In genomic region chr9:99210572-99210971, GRCh38 we compare ENCODE assay signal across 23 cellular contexts.
"Had no signal": no experiment of that assay in that cellular context is flagged by ENCODE, and none has a peak within 500 bp of the region (broad histone marks: within the 10 kb centered on the region; RNA-seq: fewer than 3 reads in every experiment).

No MANE protein-coding gene starts in this region.

- ATAC-seq: esophagus mucosa; gastroesophageal sphincter; left lobe of liver; natural killer cell; psoas muscle; right cardiac atrium; stimulated activated effector memory CD8-positive, alpha-beta T cell treated with anti-CD3 and anti-CD28 coated beads, Interleukin-12 subunit alpha, Interleukin-12 subunit beta, amount 100 ng/mL, for 72 hours had no signal

- H3K4me3 Mint-ChIP-seq: endodermal cell; memory B cell; natural killer cell; stimulated activated effector memory CD8-positive, alpha-beta T cell treated with anti-CD3 and anti-CD28 coated beads, Interleukin-12 subunit alpha, Interleukin-12 subunit beta, amount 100 ng/mL, for 72 hours had no signal

- H3K4me1 Mint-ChIP-seq: endodermal cell had no signal

- H3K9me3 Mint-ChIP-seq: endodermal cell had no signal

- H3K27ac Mint-ChIP-seq: endodermal cell; memory B cell; natural killer cell; stimulated activated effector memory CD8-positive, alpha-beta T cell treated with anti-CD3 and anti-CD28 coated beads, Interleukin-12 subunit alpha, Interleukin-12 subunit beta, amount 100 ng/mL, for 72 hours had no signal

- DNase-seq: effector CD8-positive, alpha-beta T cell; endodermal cell; foreskin fibroblast; heart left ventricle; kidney; natural killer cell; occipital lobe; ovary; posterior cingulate gyrus; psoas muscle; right cardiac atrium; sigmoid colon; stimulated activated CD4-positive, alpha-beta T cell treated with anti-CD3 and anti-CD28 coated beads, Interleukin-2, amount 100 ng/mL, for 24 hours; stimulated activated CD4-positive, alpha-beta T cell treated with anti-CD3 and anti-CD28 coated beads, Interleukin-4, amount 100 ng/mL, for 24 hours; stimulated activated naive CD4-positive, alpha-beta T cell treated with Interleukin-2 at 50 U/mL for 16 hours; stomach; tibial artery; upper lobe of left lung had no signal
